8 cellular contexts compared by ENCODE assay signal in genomic region chr7:127588019-127588696, GRCh38. TPM values are rescaled to one million over a fixed set of nuclear protein-coding genes. Genes with fewer than 3 reads are reported as not detected.
DNase-seq lines count a peak whose midpoint lies in the region; ATAC-seq and TF ChIP-seq lines count a peak whose summit lies in the region.

ARF5 (plus strand) TSS chr7:127588411; CDS start chr7:127588499, 88 bp downstream.

- DNase-seq in AML-193 (lab: John Stamatoyannopoulos, UW) (peak; percentile 61 to 65), NCI-H510A treated with DMSO at 0.1 percent for 48 hours (lab: John Stamatoyannopoulos, UW) (peak; percentile 33), coronary artery (ENCODE audit: low spot score) (peak; percentile 93), left kidney (ENCODE audit: low read depth, low spot score) (peak; percentile 94)
- DNase-seq in activated CD4-positive, alpha-beta T cell treated with anti-CD3 and anti-CD28 coated beads, Interleukin-2, amount 10 ng/mL, durations not matched to agents 24 days and 14 days: peak; percentile 97
- peak; percentile 90 to 91 for DNase-seq in stimulated activated CD4-positive, alpha-beta T cell treated with anti-CD3 and anti-CD28 coated beads, Interleukin-2, amount 100 ng/mL, for 24 hours

- H3K4me3 Mint-ChIP-seq in activated CD4-positive, alpha-beta T cell treated with anti-CD3 and anti-CD28 coated beads, Interleukin-2, amount 10 ng/mL, durations not matched to agents 24 days and 14 days: peak within 1 kb of the TSS; percentile 100

- H3K9me3 Mint-ChIP-seq in activated CD4-positive, alpha-beta T cell treated with anti-CD3 and anti-CD28 coated beads, Interleukin-2, amount 10 ng/mL, durations not matched to agents 24 days and 14 days: no peaks in the 10 kb centered on the region

- H3K27ac Mint-ChIP-seq in activated CD4-positive, alpha-beta T cell treated with anti-CD3 and anti-CD28 coated beads, Interleukin-2, amount 10 ng/mL, durations not matched to agents 24 days and 14 days: peak within 1 kb of the TSS; percentile 97

- peak within 1 kb of the TSS; percentile 86 to 93 for H3K27ac ChIP-seq in coronary artery

- H3K4me3 ChIP-seq in coronary artery: peak within 1 kb of the TSS; percentile 95

- H3K4me1 Mint-ChIP-seq in activated CD4-positive, alpha-beta T cell treated with anti-CD3 and anti-CD28 coated beads, Interleukin-2, amount 10 ng/mL, durations not matched to agents 24 days and 14 days: peaks cover 32% of the 10 kb centered on the region

- intact Hi-C loops in activated CD4-positive, alpha-beta T cell treated with anti-CD3 and anti-CD28 coated beads, Interleukin-2, amount 10 ng/mL, durations not matched to agents 24 days and 14 days (cut with micrococcal nuclease): loop anchor here (1.0 to 5.0 kb wide), 3 partner anchors 64 to 754 kb away; partner anchors contain the start of genes RBM28, SND1 and ZNF800

- peaks cover 27% of the 10 kb centered on the region for H3K36me3 Mint-ChIP-seq in activated CD4-positive, alpha-beta T cell treated with anti-CD3 and anti-CD28 coated beads, Interleukin-2, amount 10 ng/mL, durations not matched to agents 24 days and 14 days (ENCODE audit: low read depth)

- no peak for TF ChIP-seq CTCF in coronary artery (IDR thresholded peaks at IDR 0.05)

- H3K27me3 Mint-ChIP-seq in activated CD4-positive, alpha-beta T cell treated with anti-CD3 and anti-CD28 coated beads, Interleukin-2, amount 10 ng/mL, durations not matched to agents 24 days and 14 days: no peaks in the 10 kb centered on the region

- ATAC-seq in GM19043 (IDR thresholded peaks at IDR 0.05; ENCODE audit: low read depth, unreplicated experiment): peak; percentile 72
- ATAC-seq in HG03354 (IDR thresholded peaks at IDR 0.05; ENCODE audit: poor library complexity, severe bottlenecking, unreplicated experiment): peak; percentile 79

RNA-seq across cellular contexts. Expression of gene ARF5, which starts in this region (rescaled TPM):
- total RNA-seq in activated CD4-positive, alpha-beta T cell treated with anti-CD3 and anti-CD28 coated beads, Interleukin-2, amount 10 ng/mL, durations not matched to agents 24 days and 14 days: 117 and 120 TPM in 2 replicates

Comparison
In these comparisons a context has a peak if more than half of its experiments do, and no peak if none do; other contexts are left out.
1. Peak in every context shown above with its lines: DNase-seq, ATAC-seq, H3K4me3 ChIP-seq and H3K27ac ChIP-seq.
2. DNase-seq: peak in every context shown above with its lines; median percentile 97 in activated CD4-positive, alpha-beta T cell treated with anti-CD3 and anti-CD28 coated beads, Interleukin-2, amount 10 ng/mL, durations not matched to agents 24 days and 14 days; 94 in left kidney; 93 in coronary artery; 90 in stimulated activated CD4-positive, alpha-beta T cell treated with anti-CD3 and anti-CD28 coated beads, Interleukin-2, amount 100 ng/mL, for 24 hours; 63 in AML-193; 33 in NCI-H510A treated with DMSO at 0.1 percent for 48 hours.